ENCODE assay signal across 8 cellular contexts in genomic region chr10:70355234-70356021, GRCh38. TPM values are rescaled to one million over a fixed set of nuclear protein-coding genes. Genes with fewer than 3 reads are reported as not detected.
DNase-seq lines count a peak whose midpoint lies in the region; ATAC-seq, FAIRE-seq and TF ChIP-seq lines count a peak whose summit lies in the region.

No MANE protein-coding gene starts in this region.

- H3K4me3 ChIP-seq in HepG2 (replicated peaks in 1 of 3; ENCODE audit: insufficient read depth in 1 of 3, low read depth in 2 of 3, low read length in 3 of 3) (no peak overlapping the region), right lobe of liver (no peak overlapping the region), neuronal stem cell (ENCODE audit: low read length in 2 of 2) (no peak overlapping the region)

- no peak overlapping the region for H2BK15ac ChIP-seq in neuronal stem cell (ENCODE audit: low read length)

- H3K9ac ChIP-seq in HepG2 (ENCODE audit: insufficient read depth, low read depth, low read length) (no peak overlapping the region), neuronal stem cell (ENCODE audit: low read depth, low read length, poor library complexity) (no peak overlapping the region)

- no peaks in the 10 kb centered on the region for H3K27me3 Mint-ChIP-seq in T-helper 2 cell treated with Interferon-gamma antibody and Interleukin-4, amounts not matched to agents 5 μg/mL and 100 μg/mL, for 36 hours (ENCODE audit: low read depth)
- no peaks in the 10 kb centered on the region for H3K27me3 Mint-ChIP-seq in MCF 10A (ENCODE audit: insufficient read depth, unreplicated experiment)

- H4K20me1 ChIP-seq in HepG2 (ENCODE audit: insufficient read depth, low read length) = no peaks in the 10 kb centered on the region

- H2AK5ac ChIP-seq in neuronal stem cell (ENCODE audit: low read depth, low read length) = no peak overlapping the region

- no peak overlapping the region for H4K8ac ChIP-seq in neuronal stem cell (ENCODE audit: low read depth, low read length)

- H2BK12ac ChIP-seq in neuronal stem cell (ENCODE audit: low read length) = no peak overlapping the region

- no peaks in the 10 kb centered on the region for H3K79me1 ChIP-seq in neuronal stem cell (ENCODE audit: low read depth, low read length)

- H3K18ac ChIP-seq in neuronal stem cell (ENCODE audit: low read length) = peak overlapping the region; percentile 15

- H2BK120ac ChIP-seq in neuronal stem cell (ENCODE audit: low read depth, low read length) = no peak overlapping the region

- CTCF ChIA-PET in HepG2 (lab: Yijun Ruan, JAX; ENCODE audit: low intra/inter-chr PET ratio, low total read pairs) (no interaction called here), MCF 10A (lab: Yijun Ruan, JAX) (interaction anchor here (0.5 to 4.3 kb wide), 7 partner anchors 9 to 569 kb away, joined by 3 to 26 read pairs (median 4); partner anchors contain the start of gene TYSND1)

- peak overlapping the region; percentile 13 for H3K27ac Mint-ChIP-seq in T-helper 2 cell treated with Interferon-gamma antibody and Interleukin-4, amounts not matched to agents 5 μg/mL and 100 μg/mL, for 36 hours
- H3K27ac Mint-ChIP-seq in MCF 10A (ENCODE audit: low read depth, unreplicated experiment) = no peak overlapping the region

- intact Hi-C loops in HepG2 (cut with micrococcal nuclease; ENCODE audit: unreplicated experiment) (no loop called here), right lobe of liver (cut with DNase I) (no loop called here), MCF 10A (cut with micrococcal nuclease) (no loop called here)

- H3K9me3 Mint-ChIP-seq in T-helper 2 cell treated with Interferon-gamma antibody and Interleukin-4, amounts not matched to agents 5 μg/mL and 100 μg/mL, for 36 hours = no peaks in the 10 kb centered on the region
- H3K9me3 Mint-ChIP-seq in MCF 10A (ENCODE audit: unreplicated experiment) = no peaks in the 10 kb centered on the region

- H3K36me3 Mint-ChIP-seq in T-helper 2 cell treated with Interferon-gamma antibody and Interleukin-4, amounts not matched to agents 5 μg/mL and 100 μg/mL, for 36 hours (ENCODE audit: low read depth) = no peaks in the 10 kb centered on the region
- H3K36me3 Mint-ChIP-seq in MCF 10A (ENCODE audit: insufficient read depth, unreplicated experiment) = no peaks in the 10 kb centered on the region

- 71% methylated on average over 16 of the region's 18 CpGs for WGBS in HepG2 (ENCODE audit: low lambda C conversion rate)
- WGBS in right lobe of liver (ENCODE audit: insufficient coverage, low coverage, low lambda C conversion rate, missing lambda C conversion rate) = 48% methylated on average over 11 of the region's 18 CpGs
- no CpG with 5 or more reads among the region's 18 CpGs for WGBS in neuronal stem cell (ENCODE audit: extremely low coverage in 2 of 2, insufficient read length in 2 of 2, insufficient replicate concordance in 1 of 2), 2 donors

- 0 out of 2 replicates have a peak overlapping the region, but pooled peaks have one; percentile 0 for H3K4me2 ChIP-seq in HepG2 (ENCODE audit: low read depth, low read length)
- H3K4me2 ChIP-seq in neuronal stem cell (ENCODE audit: insufficient read depth, low read length, poor library complexity, severe bottlenecking) = no peak overlapping the region

- TF ChIP-seq CTCF in HepG2 (CRISPR knock-in tag; IDR thresholded peaks at IDR 0.05) (no peak), right lobe of liver (IDR thresholded peaks at IDR 0.05) (no peak), MCF 10A (IDR thresholded peaks at IDR 0.05; ENCODE audit: unreplicated experiment) (no peak)

- in situ Hi-C loops in HepG2 (cut with HindIII; ENCODE audit: extremely low pct_ligation_motif_present, low pct_unique_long_range_greater_than_20kb) = loop anchor here (5.0 kb wide), 1 partner anchor 83 kb away; no protein-coding TSS in a partner anchor

- TF ChIP-seq POLR2A in HepG2 (IDR thresholded peaks at IDR 0.05; ENCODE audit: insufficient read depth in 1 of 2, low read depth in 2 of 2, low read length in 2 of 2) = no peak
- TF ChIP-seq POLR2A in right lobe of liver (IDR thresholded peaks at IDR 0.05) = no peak

- H2AFZ ChIP-seq in HepG2 (ENCODE audit: low read length) (no peak overlapping the region), neuronal stem cell (ENCODE audit: low read length) (no peak overlapping the region)

- no peaks in the 10 kb centered on the region for H3K36me3 ChIP-seq in HepG2 (replicated peaks in 1 of 2; ENCODE audit: control insufficient read depth in 1 of 2, insufficient read depth in 2 of 2, low read length in 2 of 2)
- H3K36me3 ChIP-seq in right lobe of liver = no peaks in the 10 kb centered on the region
- no peaks in the 10 kb centered on the region for H3K36me3 ChIP-seq in neuronal stem cell (replicated peaks in 1 of 2; ENCODE audit: control insufficient read depth in 2 of 2, insufficient read depth in 2 of 2, low read length in 2 of 2)

- no peak overlapping the region for H3K23ac ChIP-seq in neuronal stem cell (ENCODE audit: low read depth, low read length, poor library complexity)

- H3K27me3 ChIP-seq in HepG2 (ENCODE audit: control insufficient read depth in 1 of 2, insufficient read depth in 2 of 2, low read length in 2 of 2) = no peaks in the 10 kb centered on the region
- no peaks in the 10 kb centered on the region for H3K27me3 ChIP-seq in right lobe of liver
- H3K27me3 ChIP-seq in neuronal stem cell (ENCODE audit: control insufficient read depth in 3 of 3, insufficient read depth in 3 of 3, low read depth in 1 of 3, low read length in 3 of 3) = no peaks in the 10 kb centered on the region

- H3K14ac ChIP-seq in neuronal stem cell (ENCODE audit: low read length) = no peak overlapping the region

- no peak for ATAC-seq in HepG2
- ATAC-seq in right lobe of liver = no peak
- peak; percentile 69 for ATAC-seq in HG03039 (IDR thresholded peaks at IDR 0.05; ENCODE audit: unreplicated experiment)

- TF ChIP-seq RAD21 in HepG2 (CRISPR knock-in tag; IDR thresholded peaks at IDR 0.05) = no peak

- H3K4me1 Mint-ChIP-seq in T-helper 2 cell treated with Interferon-gamma antibody and Interleukin-4, amounts not matched to agents 5 μg/mL and 100 μg/mL, for 36 hours (ENCODE audit: low read depth) = peaks cover 14% of the 10 kb centered on the region
- H3K4me1 Mint-ChIP-seq in MCF 10A (ENCODE audit: insufficient read depth, unreplicated experiment) = peaks cover 21% of the 10 kb centered on the region

- H3K27ac ChIP-seq in HepG2 (ENCODE audit: extremely low read length, insufficient read depth, low read length) (peak overlapping the region; percentile 16), right lobe of liver (no peak overlapping the region), neuronal stem cell (replicated peaks; ENCODE audit: low read length) (no peak overlapping the region)

- no peak for FAIRE-seq in HepG2 (lab: Jason Lieb, UNC)

- H3K4me1 ChIP-seq in HepG2 (ENCODE audit: insufficient read depth, low read length) (peaks cover 84% of the 10 kb centered on the region), right lobe of liver (peaks cover 0 to 29% (median 8%) of the 10 kb centered on the region in 4 donors), neuronal stem cell (ENCODE audit: control insufficient read depth in 2 of 2, insufficient read depth in 1 of 2, low read depth in 1 of 2, low read length in 2 of 2) (peaks cover 2 to 21% of the 10 kb centered on the region in 2 donors)

- no peak overlapping the region for H3K4ac ChIP-seq in neuronal stem cell (ENCODE audit: low read length)

- peak overlapping the region; percentile 66 for H3K4me3 Mint-ChIP-seq in T-helper 2 cell treated with Interferon-gamma antibody and Interleukin-4, amounts not matched to agents 5 μg/mL and 100 μg/mL, for 36 hours
- H3K4me3 Mint-ChIP-seq in MCF 10A (ENCODE audit: unreplicated experiment) = no peak overlapping the region

- TF ChIP-seq EP300 in HepG2 (IDR thresholded peaks at IDR 0.05; ENCODE audit: low read depth in 2 of 2, low read length in 2 of 2) (no peak), HepG2 (CRISPR knock-in tag; IDR thresholded peaks at IDR 0.05; ENCODE audit: borderline replicate concordance) (no peak)

- no TSS peak for BruUV-seq in HepG2 (replicated peaks; lab: Mats Ljungman, UMichigan)
- no TSS peak for BruUV-seq in MCF 10A (replicated peaks; lab: Mats Ljungman, UMichigan)

- H3K9me3 ChIP-seq in HepG2 (ENCODE audit: low read length) = no peaks in the 10 kb centered on the region
- no peaks in the 10 kb centered on the region for H3K9me3 ChIP-seq in right lobe of liver
- H3K9me3 ChIP-seq in neuronal stem cell (replicated peaks in 1 of 2; ENCODE audit: control insufficient read depth in 2 of 2, insufficient read depth in 1 of 2, low read depth in 1 of 2, low read length in 2 of 2) = no peaks in the 10 kb centered on the region

- DNase-seq in HepG2 (ENCODE audit: low spot score) = no peak
- DNase-seq in right lobe of liver = no peak
- DNase-seq in T-helper 2 cell treated with Interferon-gamma antibody and Interleukin-4, amounts not matched to agents 5 μg/mL and 100 μg/mL, for 36 hours (ENCODE audit: low spot score) = peak; percentile 12
- no peak for DNase-seq in neuronal stem cell (ENCODE audit: low spot score)
- no peak for DNase-seq in HPDE6-E6E7 (ENCODE audit: extremely low spot score)
- no peak for DNase-seq in MCF 10A (ENCODE audit: unreplicated experiment)
- no peak for DNase-seq in COLO668 (lab: John Stamatoyannopoulos, UW; ENCODE audit: unreplicated experiment)

- H4K91ac ChIP-seq in neuronal stem cell (ENCODE audit: low read depth, low read length, poor library complexity) = no peak overlapping the region

- no peaks in the 10 kb centered on the region for H3K79me2 ChIP-seq in HepG2 (ENCODE audit: insufficient read depth, low read length)

- POLR2A ChIA-PET in HepG2 (lab: Yijun Ruan, JAX) (interaction anchor here (0.9 to 2.6 kb wide), 6 partner anchors 9 to 209 kb away, joined by 3 to 10 read pairs (median 4); partner anchors contain the start of genes SAR1A and TYSND1), MCF 10A (lab: Yijun Ruan, JAX) (interaction anchor here (0.5 to 1.7 kb wide), 6 partner anchors 9 to 163 kb away, joined by 3 to 7 read pairs (median 4); partner anchors contain the start of gene PPA1)

- no peak overlapping the region for H2BK5ac ChIP-seq in neuronal stem cell (ENCODE audit: low read length)

RNA-seq across cellular contexts. Expression of gene LRRC20, which starts 27.0 kb away (rescaled TPM):
- total RNA-seq in HepG2 (2016; rRNA removed; fragmentation: Illumina TruSeq; extraction: Trizol) (37.5 and 38.6 TPM in 2 replicates), right lobe of liver (10 to 100 TPM in 5 of 6 experiments, 1 to 10 TPM in 1; 9.6 to 22.5 (median 16.6) TPM), MCF 10A (2022) (1.1 and 1.5 TPM in 2 replicates)
- 7.5 and 7.6 TPM in 2 replicates for total RNA-seq in HepG2 (2016; cell fraction: cytosol; rRNA removed; fragmentation: Illumina TruSeq; extraction: Trizol; ENCODE audit: low read depth)
- total RNA-seq in HepG2 (2016; cell fraction: insoluble cytoplasmic fraction; rRNA removed; fragmentation: Illumina TruSeq; extraction: Trizol) = 31.9 and 38.9 TPM in 2 replicates
- 28.7 and 30.2 TPM in 2 replicates for total RNA-seq in HepG2 (2016; cell fraction: membrane; rRNA removed; fragmentation: Illumina TruSeq; extraction: Trizol)
- 21.0 and 21.2 TPM in 2 replicates for total RNA-seq in HepG2 (2016; cell fraction: nucleus; rRNA removed; fragmentation: Illumina TruSeq; extraction: Trizol)
- polyA plus RNA-seq in HepG2 (2011; rRNA removed) = 31.1 and 37.0 TPM in 2 replicates
- polyA plus RNA-seq in HepG2 (2011; cell fraction: cytosol; rRNA removed) = 40.7 and 41.5 TPM in 2 replicates
- polyA plus RNA-seq in HepG2 (2011; cell fraction: nucleus; rRNA removed) = 39.1 and 48.3 TPM in 2 replicates
- 20.8 and 26.7 TPM in 2 replicates for polyA plus RNA-seq in HepG2 (2012)
- polyA plus RNA-seq in HepG2 (2016; cell fraction: cytosol; fragmentation: Illumina TruSeq; extraction: Trizol; ENCODE audit: low read depth) = 6.9 and 8.4 TPM in 2 replicates
- polyA plus RNA-seq in HepG2 (2016; cell fraction: insoluble cytoplasmic fraction; fragmentation: Illumina TruSeq; extraction: Trizol; ENCODE audit: low read depth) = 39.8 and 43.5 TPM in 2 replicates
- polyA plus RNA-seq in HepG2 (2016; cell fraction: membrane; fragmentation: Illumina TruSeq; extraction: Trizol; ENCODE audit: low read depth) = 24.8 and 26.5 TPM in 2 replicates
- polyA plus RNA-seq in HepG2 (2016; cell fraction: nucleus; fragmentation: Illumina TruSeq; extraction: Trizol; ENCODE audit: insufficient read depth, low read depth) = 43.4 and 44.0 TPM in 2 replicates
- 8.9 and 35.0 TPM in 2 replicates for polyA minus RNA-seq in HepG2 (2011; rRNA and poly(A)+ RNA removed; ENCODE audit: low replicate concordance)
- polyA minus RNA-seq in HepG2 (2011; cell fraction: cytosol; rRNA and poly(A)+ RNA removed) = 14.2 and 15.2 TPM in 2 replicates
- polyA minus RNA-seq in HepG2 (2011; cell fraction: nucleus; rRNA and poly(A)+ RNA removed) = 8.6 and 11.4 TPM in 2 replicates
- polyA plus RNA-seq in neuronal stem cell (2013, experiment 1 of 2) = 38.9 TPM
- 39.0 TPM for polyA plus RNA-seq in neuronal stem cell (2013, experiment 2 of 2)

RNA-seq across cellular contexts. Expression of gene EIF4EBP2, which starts 48.5 kb away (rescaled TPM):
- total RNA-seq in HepG2 (2016; rRNA removed; fragmentation: Illumina TruSeq; extraction: Trizol) = 22.0 and 38.0 TPM in 2 replicates
- total RNA-seq in HepG2 (2016; cell fraction: cytosol; rRNA removed; fragmentation: Illumina TruSeq; extraction: Trizol; ENCODE audit: low read depth) = 17.2 and 19.6 TPM in 2 replicates
- total RNA-seq in HepG2 (2016; cell fraction: insoluble cytoplasmic fraction; rRNA removed; fragmentation: Illumina TruSeq; extraction: Trizol) = 21.9 and 34.6 TPM in 2 replicates
- total RNA-seq in HepG2 (2016; cell fraction: membrane; rRNA removed; fragmentation: Illumina TruSeq; extraction: Trizol) = 61.0 and 70.2 TPM in 2 replicates
- total RNA-seq in HepG2 (2016; cell fraction: nucleus; rRNA removed; fragmentation: Illumina TruSeq; extraction: Trizol) = 16.9 and 19.6 TPM in 2 replicates
- 15.2 and 16.9 TPM in 2 replicates for polyA plus RNA-seq in HepG2 (2011; rRNA removed)
- 11.8 and 19.5 TPM in 2 replicates for polyA plus RNA-seq in HepG2 (2011; cell fraction: cytosol; rRNA removed)
- polyA plus RNA-seq in HepG2 (2011; cell fraction: nucleus; rRNA removed) = 6.5 and 9.6 TPM in 2 replicates
- polyA plus RNA-seq in HepG2 (2012) = 30.8 and 39.1 TPM in 2 replicates
- 64.7 and 66.1 TPM in 2 replicates for polyA plus RNA-seq in HepG2 (2016; cell fraction: cytosol; fragmentation: Illumina TruSeq; extraction: Trizol; ENCODE audit: low read depth)
- 46.1 and 53.1 TPM in 2 replicates for polyA plus RNA-seq in HepG2 (2016; cell fraction: insoluble cytoplasmic fraction; fragmentation: Illumina TruSeq; extraction: Trizol; ENCODE audit: low read depth)
- 111 and 131 TPM in 2 replicates for polyA plus RNA-seq in HepG2 (2016; cell fraction: membrane; fragmentation: Illumina TruSeq; extraction: Trizol; ENCODE audit: low read depth)
- 25.2 TPM in 2 replicates for polyA plus RNA-seq in HepG2 (2016; cell fraction: nucleus; fragmentation: Illumina TruSeq; extraction: Trizol; ENCODE audit: insufficient read depth, low read depth)
- 19.1 and 27.4 TPM in 2 replicates for polyA minus RNA-seq in HepG2 (2011; rRNA and poly(A)+ RNA removed; ENCODE audit: low replicate concordance)
- polyA minus RNA-seq in HepG2 (2011; cell fraction: cytosol; rRNA and poly(A)+ RNA removed) = 18.4 and 23.2 TPM in 2 replicates
- polyA minus RNA-seq in HepG2 (2011; cell fraction: nucleus; rRNA and poly(A)+ RNA removed) = 15.6 and 18.5 TPM in 2 replicates
- total RNA-seq in right lobe of liver = 10 to 100 TPM; 21.0 to 80.8 (median 56.7) TPM
- 120 TPM for polyA plus RNA-seq in neuronal stem cell (2013, experiment 1 of 2)
- 124 TPM for polyA plus RNA-seq in neuronal stem cell (2013, experiment 2 of 2)
- total RNA-seq in MCF 10A (2022) = 21.2 and 26.1 TPM in 2 replicates
